In the genomic region with DNA sequence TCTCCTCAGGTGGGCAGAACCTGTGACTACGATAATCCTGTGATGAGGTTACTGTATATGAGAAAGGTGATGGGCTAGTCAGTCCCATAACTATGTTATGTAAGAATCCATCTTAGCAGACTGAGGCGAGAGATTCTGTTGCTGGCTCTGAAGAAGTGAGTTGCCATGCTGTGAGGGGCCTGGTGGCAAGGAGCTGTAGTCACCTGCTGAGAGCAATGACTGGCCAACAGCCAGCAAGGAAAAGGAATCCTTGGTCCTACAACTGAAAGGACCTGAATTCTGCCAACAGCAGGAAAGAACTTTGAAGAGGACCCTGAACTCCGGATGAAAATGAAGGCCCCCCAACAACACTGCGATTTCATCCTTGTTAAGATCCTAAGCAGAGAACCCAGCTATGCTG, we compare ENCODE assay signal across 22 cellular contexts.
"Had no signal": no experiment of that assay in that cellular context is flagged by ENCODE, and none has a peak within 500 bp of the region (broad histone marks: within the 10 kb centered on the region; RNA-seq: fewer than 3 reads in every experiment).

No MANE protein-coding gene starts in this region.

- DNase-seq: colonic mucosa; dermis blood vessel endothelial cell; erythroblast; foreskin keratinocyte; kidney; left cardiac atrium; left ventricle myocardium inferior; mesenchymal stem cell; naive thymus-derived CD4-positive, alpha-beta T cell; nephron progenitor cell; psoas muscle; retina; right lobe of liver; stimulated activated CD4-positive, alpha-beta T cell treated with anti-CD3 and anti-CD28 coated beads, Interleukin-15, amount 100 ng/mL, for 24 hours; stimulated activated CD4-positive, alpha-beta T cell treated with anti-CD3 and anti-CD28 coated beads, Interleukin-1b, Interleukin-23, amount 100 ng/mL, for 48 hours; stimulated activated CD4-positive, alpha-beta T cell treated with anti-CD3 and anti-CD28 coated beads, Interleukin-4, amount 100 ng/mL, for 24 hours; stimulated activated naive B cell treated with anti-CD40 and anti-IgM and Interleukin-4, amounts not matched to agents 10 μg/mL and 1 μg/mL and 100 μg/mL, for 72 hours; stimulated activated naive CD8-positive, alpha-beta T cell treated with anti-CD3 and anti-CD28 coated beads, Interleukin-15, amount 100 ng/mL, for 72 hours; testis; upper lobe of right lung had no signal

- H3K4me3 Mint-ChIP-seq: naive thymus-derived CD4-positive, alpha-beta T cell; nephron progenitor cell; stimulated activated naive B cell treated with anti-CD40 and anti-IgM and Interleukin-4, amounts not matched to agents 10 μg/mL and 1 μg/mL and 100 μg/mL, for 72 hours; stimulated activated naive CD8-positive, alpha-beta T cell treated with anti-CD3 and anti-CD28 coated beads, Interleukin-15, amount 100 ng/mL, for 72 hours had no signal

- H3K27me3 Mint-ChIP-seq: naive thymus-derived CD4-positive, alpha-beta T cell; stimulated activated naive B cell treated with anti-CD40 and anti-IgM and Interleukin-4, amounts not matched to agents 10 μg/mL and 1 μg/mL and 100 μg/mL, for 72 hours; stimulated activated naive CD8-positive, alpha-beta T cell treated with anti-CD3 and anti-CD28 coated beads, Interleukin-15, amount 100 ng/mL, for 72 hours had no signal

- H3K4me3 ChIP-seq: colonic mucosa, left ventricle myocardium inferior, lung, psoas muscle, right lobe of liver, testis, tibial nerve, upper lobe of right lung had no signal

- ATAC-seq: foreskin keratinocyte; left cardiac atrium; naive thymus-derived CD4-positive, alpha-beta T cell; psoas muscle; right lobe of liver; stimulated activated naive B cell treated with anti-CD40 and anti-IgM and Interleukin-4, amounts not matched to agents 10 μg/mL and 1 μg/mL and 100 μg/mL, for 72 hours; stimulated activated naive CD8-positive, alpha-beta T cell treated with anti-CD3 and anti-CD28 coated beads, Interleukin-15, amount 100 ng/mL, for 72 hours; upper lobe of right lung had no signal

- H3K27ac ChIP-seq: colonic mucosa, foreskin keratinocyte, left ventricle myocardium inferior, psoas muscle, right lobe of liver, testis, tibial nerve, upper lobe of right lung had no signal

- H3K9me3 Mint-ChIP-seq: naive thymus-derived CD4-positive, alpha-beta T cell; nephron progenitor cell; stimulated activated naive B cell treated with anti-CD40 and anti-IgM and Interleukin-4, amounts not matched to agents 10 μg/mL and 1 μg/mL and 100 μg/mL, for 72 hours; stimulated activated naive CD8-positive, alpha-beta T cell treated with anti-CD3 and anti-CD28 coated beads, Interleukin-15, amount 100 ng/mL, for 72 hours had no signal

- H3K27ac Mint-ChIP-seq: naive thymus-derived CD4-positive, alpha-beta T cell; nephron progenitor cell; stimulated activated naive B cell treated with anti-CD40 and anti-IgM and Interleukin-4, amounts not matched to agents 10 μg/mL and 1 μg/mL and 100 μg/mL, for 72 hours had no signal

- H3K4me1 ChIP-seq: colonic mucosa, foreskin keratinocyte, left ventricle myocardium inferior, psoas muscle, right lobe of liver, testis, upper lobe of right lung had no signal

- H3K9me3 ChIP-seq: colonic mucosa, left ventricle myocardium inferior, psoas muscle, right lobe of liver, testis, tibial nerve, upper lobe of right lung had no signal

- H3K36me3 ChIP-seq: colonic mucosa, left ventricle myocardium inferior, tibial nerve, upper lobe of right lung had no signal

- H3K4me1 Mint-ChIP-seq: nephron progenitor cell had no signal
